In the genomic region with DNA sequence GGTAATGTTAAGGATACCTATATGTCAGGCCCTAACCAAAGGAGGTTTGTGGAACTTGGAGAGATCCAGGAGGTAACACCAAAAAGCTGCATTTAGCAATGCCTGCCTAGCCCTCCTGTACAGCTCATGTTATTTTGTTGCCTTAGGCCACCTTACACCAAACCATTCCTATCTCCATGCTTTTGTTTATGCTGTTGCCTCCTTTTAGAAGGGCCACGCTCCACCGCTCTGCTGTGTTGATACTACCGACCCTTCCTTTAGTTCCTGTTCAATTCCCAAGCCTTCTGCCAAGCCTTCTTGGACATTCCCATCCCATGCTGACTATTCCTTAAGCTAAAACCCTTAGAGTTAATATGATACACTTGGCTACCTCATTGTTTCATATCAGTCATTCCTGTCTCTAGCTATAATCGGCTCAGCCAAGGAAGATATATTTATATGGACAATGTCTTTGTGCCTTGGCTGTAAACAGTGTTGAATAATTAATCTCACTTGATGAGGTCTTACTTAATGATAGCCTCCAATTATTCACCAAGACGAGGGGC, we compare ENCODE assay signal across 1 cellular context.
TF ChIP-seq lines count a peak whose summit lies in the region.

No MANE protein-coding gene starts in this region.

TF ChIP-seq in H1, 55 proteins besides CTCF, POLR2A, EP300 and RAD21:
- TF ChIP-seq SIRT6 (IDR thresholded peaks at IDR 0.05; ENCODE audit: low read length) (no peak), KDM5A (IDR thresholded peaks at IDR 0.05; ENCODE audit: low read length) (no peak), NRF1 (IDR thresholded peaks at IDR 0.05; ENCODE audit: low read depth, low read length) (no peak), CHD2 (IDR thresholded peaks at IDR 0.05; ENCODE audit: low read length) (no peak), SAP30 (IDR thresholded peaks at IDR 0.05; ENCODE audit: insufficient read depth, insufficient replicate concordance, low read length) (no peak), SP2 (IDR thresholded peaks at IDR 0.05; ENCODE audit: low read length) (no peak), RFX5 (IDR thresholded peaks at IDR 0.05; ENCODE audit: borderline replicate concordance, low read depth, low read length) (no peak), RXRA (IDR thresholded peaks at IDR 0.05; ENCODE audit: insufficient read depth, low read depth, low read length) (no peak), PHF8 (conservative IDR thresholded peaks at IDR 0.05; ENCODE audit: low read depth, low read length) (no peak)
- TF ChIP-seq, protein P1, sequence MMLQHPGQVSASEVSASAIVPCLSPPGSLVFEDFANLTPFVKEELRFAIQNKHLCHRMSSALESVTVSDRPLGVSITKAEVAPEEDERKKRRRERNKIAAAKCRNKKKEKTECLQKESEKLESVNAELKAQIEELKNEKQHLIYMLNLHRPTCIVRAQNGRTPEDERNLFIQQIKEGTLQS (IDR thresholded peaks at IDR 0.05; ENCODE audit: insufficient read depth, low read depth, low read length) = no peak
